In genomic region chr19:39325778-39326680, GRCh38 we compare ENCODE assay signal across 14 cellular contexts. TPM values are rescaled to one million over a fixed set of nuclear protein-coding genes. Genes with fewer than 3 reads are reported as not detected.
DNase-seq lines count a peak whose midpoint lies in the region; ATAC-seq and TF ChIP-seq lines count a peak whose summit lies in the region.
"Had no signal": no experiment of that assay in that cellular context is flagged by ENCODE, and none has a peak within 500 bp of the region (broad histone marks: within the 10 kb centered on the region; RNA-seq: fewer than 3 reads in every experiment).

No MANE protein-coding gene starts in this region.

- H3K27ac Mint-ChIP-seq in activated naive CD8-positive, alpha-beta T cell treated with anti-CD3 and anti-CD28 coated beads, Interleukin-2, amount 50 U/mL, for 24 hours: no peak overlapping the region
- peak overlapping the region; percentile 51 for H3K27ac Mint-ChIP-seq in stimulated activated naive B cell treated with anti-CD40 and anti-IgM and Interleukin-4, amounts not matched to agents 10 μg/mL and 1 μg/mL and 100 μg/mL, for 72 hours
- peak overlapping the region in 1 of 2 donors; percentile 31 for H3K27ac Mint-ChIP-seq in effector memory CD8-positive, alpha-beta T cell
- H3K27ac Mint-ChIP-seq: stimulated activated naive CD8-positive, alpha-beta T cell treated with anti-CD3 and anti-CD28 coated beads, Interleukin-15, Interleukin-2, amounts not matched to agents 100 ng/mL and 50 ng/mL, for 24 hours had no signal

- no peak for TF ChIP-seq POLR2A in spleen (IDR thresholded peaks at IDR 0.05)

- no peak overlapping the region for H3K4me3 Mint-ChIP-seq in activated naive CD8-positive, alpha-beta T cell treated with anti-CD3 and anti-CD28 coated beads, Interleukin-2, amount 50 U/mL, for 24 hours
- H3K4me3 Mint-ChIP-seq in stimulated activated naive B cell treated with anti-CD40 and anti-IgM and Interleukin-4, amounts not matched to agents 10 μg/mL and 1 μg/mL and 100 μg/mL, for 72 hours: no peak overlapping the region
- H3K4me3 Mint-ChIP-seq in effector memory CD8-positive, alpha-beta T cell: no peak overlapping the region
- H3K4me3 Mint-ChIP-seq: stimulated activated naive CD8-positive, alpha-beta T cell treated with anti-CD3 and anti-CD28 coated beads, Interleukin-15, Interleukin-2, amounts not matched to agents 100 ng/mL and 50 ng/mL, for 24 hours had no signal

- H4K20me1 ChIP-seq in Karpas-422 (ENCODE audit: insufficient read depth, low read depth, low read length): no peaks in the 10 kb centered on the region

- no peak for TF ChIP-seq CTCF in spleen (IDR thresholded peaks at IDR 0.05 in 8 of 11, conservative IDR thresholded peaks at IDR 0.05 in 3 of 11)

- H3K4me2 ChIP-seq in Karpas-422 (ENCODE audit: low read depth, low read length, poor library complexity, severe bottlenecking): no peak overlapping the region

- no peaks in the 10 kb centered on the region for H3K79me2 ChIP-seq in Karpas-422 (ENCODE audit: low read length)

- no peaks in the 10 kb centered on the region for H3K9me3 ChIP-seq in Karpas-422 (ENCODE audit: low read length)
- H3K9me3 ChIP-seq in spleen: no peaks in the 10 kb centered on the region
- H3K9me3 ChIP-seq: heart right ventricle had no signal

- H3K36me3 ChIP-seq in Karpas-422 (ENCODE audit: insufficient read depth, low read length) (no peaks in the 10 kb centered on the region), spleen (peaks cover 0 to 59% (median 31%) of the 10 kb centered on the region in 6 donors)

- ATAC-seq in activated naive CD8-positive, alpha-beta T cell treated with anti-CD3 and anti-CD28 coated beads, Interleukin-2, amount 50 U/mL, for 24 hours: peak; percentile 53
- ATAC-seq in stimulated activated naive B cell treated with anti-CD40 and anti-IgM and Interleukin-4, amounts not matched to agents 10 μg/mL and 1 μg/mL and 100 μg/mL, for 72 hours (replicated peaks): peak in 1 of 2 donors; percentile 29
- ATAC-seq in HG03342 (IDR thresholded peaks at IDR 0.05; ENCODE audit: unreplicated experiment): no peak
- no peak for ATAC-seq in effector memory CD8-positive, alpha-beta T cell (replicated peaks)
- ATAC-seq: heart right ventricle had no signal

- no peak overlapping the region for H2AFZ ChIP-seq in Karpas-422 (ENCODE audit: low read length)

- peak; percentile 8 for DNase-seq in stimulated activated CD4-positive, alpha-beta T cell treated with anti-CD3 and anti-CD28 coated beads, Interleukin-4, amount 100 ng/mL, for 24 hours
- DNase-seq in stimulated activated CD4-positive, alpha-beta T cell treated with anti-CD3 and anti-CD28 coated beads, Interleukin-15, amount 100 ng/mL, for 24 hours: no peak
- DNase-seq in Karpas-422 (peak; percentile 52), spleen (no peak)
- DNase-seq in activated naive CD8-positive, alpha-beta T cell treated with anti-CD3 and anti-CD28 coated beads, Interleukin-2, amount 50 U/mL, for 24 hours: no peak
- DNase-seq in stimulated activated naive B cell treated with anti-CD40 and anti-IgM and Interleukin-4, amounts not matched to agents 10 μg/mL and 1 μg/mL and 100 μg/mL, for 72 hours: no peak
- no peak for DNase-seq in effector memory CD8-positive, alpha-beta T cell
- DNase-seq: heart right ventricle; NCI-H774; stimulated activated CD4-positive, alpha-beta T cell treated with anti-CD3 and anti-CD28 coated beads, Interleukin-1b, Interleukin-23, amount 100 ng/mL, for 48 hours had no signal

- intact Hi-C loops in spleen (cut with DNase I; ENCODE audit: low total_unique reads): loop anchor here (5.0 to 10.0 kb wide), 2 partner anchors 101 to 204 kb away; no protein-coding TSS in a partner anchor

- H3K27me3 ChIP-seq in Karpas-422 (ENCODE audit: low read length) (no peaks in the 10 kb centered on the region), spleen (replicated peaks in 1 of 7) (no peaks in the 10 kb centered on the region)

- H3K36me3 Mint-ChIP-seq in activated naive CD8-positive, alpha-beta T cell treated with anti-CD3 and anti-CD28 coated beads, Interleukin-2, amount 50 U/mL, for 24 hours (ENCODE audit: low read depth): peaks cover 4% of the 10 kb centered on the region
- peaks cover 14 to 25% of the 10 kb centered on the region in 2 donors for H3K36me3 Mint-ChIP-seq in stimulated activated naive B cell treated with anti-CD40 and anti-IgM and Interleukin-4, amounts not matched to agents 10 μg/mL and 1 μg/mL and 100 μg/mL, for 72 hours
- peaks cover 54% of the 10 kb centered on the region for H3K36me3 Mint-ChIP-seq in effector memory CD8-positive, alpha-beta T cell (ENCODE audit: insufficient read depth)

- no peaks in the 10 kb centered on the region for H3K4me1 ChIP-seq in Karpas-422 (ENCODE audit: low read length)
- H3K4me1 ChIP-seq in spleen: peaks cover 15 to 71% (median 31%) of the 10 kb centered on the region in 6 donors

- H3K9ac ChIP-seq in Karpas-422 (ENCODE audit: low read length): no peak overlapping the region

- no peaks in the 10 kb centered on the region for H3K9me3 Mint-ChIP-seq in activated naive CD8-positive, alpha-beta T cell treated with anti-CD3 and anti-CD28 coated beads, Interleukin-2, amount 50 U/mL, for 24 hours
- no peaks in the 10 kb centered on the region for H3K9me3 Mint-ChIP-seq in stimulated activated naive B cell treated with anti-CD40 and anti-IgM and Interleukin-4, amounts not matched to agents 10 μg/mL and 1 μg/mL and 100 μg/mL, for 72 hours
- no peaks in the 10 kb centered on the region for H3K9me3 Mint-ChIP-seq in effector memory CD8-positive, alpha-beta T cell
- H3K9me3 Mint-ChIP-seq: stimulated activated naive CD8-positive, alpha-beta T cell treated with anti-CD3 and anti-CD28 coated beads, Interleukin-15, Interleukin-2, amounts not matched to agents 100 ng/mL and 50 ng/mL, for 24 hours had no signal

- H3K9me2 ChIP-seq in Karpas-422 (replicated peaks; ENCODE audit: insufficient read depth, low read length): no peaks in the 10 kb centered on the region

- WGBS in spleen, 5 donors: 84 to 87% (median 86%) methylated on average over 16 of the region's 16 CpGs

- no peak overlapping the region for H3K4me3 ChIP-seq in Karpas-422 (ENCODE audit: low read length)
- no peak overlapping the region for H3K4me3 ChIP-seq in spleen
- H3K4me3 ChIP-seq: heart right ventricle, lung had no signal

- no peaks in the 10 kb centered on the region for H3K27me3 Mint-ChIP-seq in activated naive CD8-positive, alpha-beta T cell treated with anti-CD3 and anti-CD28 coated beads, Interleukin-2, amount 50 U/mL, for 24 hours
- peaks cover 0 to 6% of the 10 kb centered on the region in 2 donors for H3K27me3 Mint-ChIP-seq in stimulated activated naive B cell treated with anti-CD40 and anti-IgM and Interleukin-4, amounts not matched to agents 10 μg/mL and 1 μg/mL and 100 μg/mL, for 72 hours
- H3K27me3 Mint-ChIP-seq in effector memory CD8-positive, alpha-beta T cell: no peaks in the 10 kb centered on the region
- H3K27me3 Mint-ChIP-seq: stimulated activated naive CD8-positive, alpha-beta T cell treated with anti-CD3 and anti-CD28 coated beads, Interleukin-15, Interleukin-2, amounts not matched to agents 100 ng/mL and 50 ng/mL, for 24 hours had no signal

- H3K27ac ChIP-seq in Karpas-422 (ENCODE audit: low read length) (no peak overlapping the region), spleen (no peak overlapping the region)
- H3K27ac ChIP-seq: heart right ventricle had no signal

- H3K4me1 Mint-ChIP-seq in activated naive CD8-positive, alpha-beta T cell treated with anti-CD3 and anti-CD28 coated beads, Interleukin-2, amount 50 U/mL, for 24 hours: peaks cover 30% of the 10 kb centered on the region
- H3K4me1 Mint-ChIP-seq in stimulated activated naive B cell treated with anti-CD40 and anti-IgM and Interleukin-4, amounts not matched to agents 10 μg/mL and 1 μg/mL and 100 μg/mL, for 72 hours: peaks cover 20 to 36% of the 10 kb centered on the region in 2 donors
- peaks cover 35 to 39% of the 10 kb centered on the region in 2 donors for H3K4me1 Mint-ChIP-seq in effector memory CD8-positive, alpha-beta T cell (ENCODE audit: low read depth in 2 of 2)

RNA-seq across cellular contexts. Expression of gene LRFN1, which starts 5.4 kb away (rescaled TPM):
- not detected in 2 replicates for total RNA-seq in Karpas-422 (2014; rRNA removed; shearing (Covaris generic); ENCODE audit: low replicate concordance)
- 1 to 10 TPM; 2.2 to 6.0 (median 4.6) TPM for total RNA-seq in spleen
- 1 to 10 TPM in 1 of 3 donors, under 1 TPM in 2; 0.67 to 1.2 (median 0.99) TPM for polyA plus RNA-seq in spleen

RNA-seq across cellular contexts. Expression of gene GMFG, which starts 9.8 kb away (rescaled TPM):
- not detected in 2 replicates for total RNA-seq in Karpas-422 (2014; rRNA removed; shearing (Covaris generic); ENCODE audit: low replicate concordance)
- 100 to 1,000 TPM; 178 to 354 (median 288) TPM for total RNA-seq in spleen
- 100 to 1,000 TPM; 421 to 492 (median 452) TPM for polyA plus RNA-seq in spleen
- total RNA-seq: osteocyte had no signal

RNA-seq across cellular contexts. Expression of gene SAMD4B, which starts 16.2 kb away (rescaled TPM):
- total RNA-seq in Karpas-422 (2014; rRNA removed; shearing (Covaris generic); ENCODE audit: low replicate concordance): 50.9 and 78.1 TPM in 2 replicates
- 100 to 1,000 TPM in 1 of 7 donors, 10 to 100 TPM in 6; 66.4 to 108 (median 84.1) TPM for total RNA-seq in spleen
- polyA plus RNA-seq in spleen: 10 to 100 TPM; 26.7 to 56.3 (median 42.1) TPM

RNA-seq across cellular contexts. Expression of gene IFNL1, which starts 29.8 kb away (rescaled TPM):
- total RNA-seq in Karpas-422 (2014; rRNA removed; shearing (Covaris generic); ENCODE audit: low replicate concordance): not detected in 2 replicates
- not detected for total RNA-seq in spleen
- not detected for polyA plus RNA-seq in spleen
- total RNA-seq: heart right ventricle, lung, osteocyte had no signal
- polyA plus RNA-seq: heart right ventricle had no signal

RNA-seq across cellular contexts. Expression of gene IFNL2, which starts 57.8 kb away (rescaled TPM):
- total RNA-seq in Karpas-422 (2014; rRNA removed; shearing (Covaris generic); ENCODE audit: low replicate concordance): not detected in 2 replicates
- total RNA-seq in spleen: not detected
- polyA plus RNA-seq in spleen: not detected
- total RNA-seq: heart right ventricle, lung, osteocyte had no signal
- polyA plus RNA-seq: heart right ventricle, lung had no signal

Comparison
In these comparisons a context has a peak if more than half of its experiments do, and no peak if none do; other contexts are left out.
1. DNase-seq: peak in stimulated activated CD4-positive, alpha-beta T cell treated with anti-CD3 and anti-CD28 coated beads, Interleukin-4, amount 100 ng/mL, for 24 hours (single experiment) and Karpas-422 (single experiment); none in stimulated activated CD4-positive, alpha-beta T cell treated with anti-CD3 and anti-CD28 coated beads, Interleukin-15, amount 100 ng/mL, for 24 hours (single experiment), activated naive CD8-positive, alpha-beta T cell treated with anti-CD3 and anti-CD28 coated beads, Interleukin-2, amount 50 U/mL, for 24 hours (single experiment), stimulated activated naive B cell treated with anti-CD40 and anti-IgM and Interleukin-4, amounts not matched to agents 10 μg/mL and 1 μg/mL and 100 μg/mL, for 72 hours (single experiment), spleen (single experiment) and effector memory CD8-positive, alpha-beta T cell (0 of 3).
2. RNA of gene GMFG, which starts 9.8 kb away (total RNA-seq): 178 to 354 TPM in spleen; not detected in Karpas-422; every median in the first group is over 100 times any median in the second.